Comparison of ENCODE assay signal across 8 cellular contexts in the genomic region with DNA sequence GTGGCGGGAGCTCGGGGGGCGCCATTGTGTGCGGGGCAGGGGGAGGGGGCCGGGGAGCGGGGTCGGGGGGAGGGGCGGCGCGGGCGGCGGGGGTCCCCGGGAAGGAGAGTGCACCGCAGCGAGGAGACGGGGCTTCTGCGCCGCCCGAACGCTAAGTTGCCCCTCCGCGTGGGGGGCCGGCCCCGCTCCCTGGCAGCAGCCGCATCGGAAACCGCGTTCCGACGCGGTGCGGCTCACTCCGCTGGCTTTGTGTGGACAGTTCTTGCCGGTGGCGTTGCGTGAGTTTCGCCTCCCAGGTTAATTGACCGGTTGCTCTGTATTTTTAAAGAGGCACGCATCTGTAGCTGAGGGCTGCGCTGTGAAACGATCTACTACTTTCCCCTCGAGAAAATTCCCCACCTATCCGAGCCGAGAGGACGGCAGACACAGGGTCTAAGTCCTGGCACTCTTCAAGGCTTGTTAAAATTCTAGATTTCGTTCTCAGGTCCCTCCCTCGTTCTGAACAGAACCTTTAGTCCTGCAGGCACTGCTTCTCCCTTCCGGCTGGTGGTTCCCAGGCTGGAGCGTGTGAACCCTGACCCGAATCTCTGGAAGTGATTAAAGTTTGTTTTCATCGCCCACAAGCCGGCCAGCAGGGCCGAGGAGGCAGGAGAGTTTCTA. TPM values are rescaled to one million over a fixed set of nuclear protein-coding genes. Genes with fewer than 3 reads are reported as not detected.
DNase-seq lines count a peak whose midpoint lies in the region; ATAC-seq and TF ChIP-seq lines count a peak whose summit lies in the region.

No MANE protein-coding gene starts in this region.

- no peaks in the 10 kb centered on the region for H4K20me1 ChIP-seq in smooth muscle cell (ENCODE audit: low read depth)

- peak overlapping the region; percentile 91 for H3K4me2 ChIP-seq in smooth muscle cell

- no peaks in the 10 kb centered on the region for H3K27me3 ChIP-seq in ascending aorta
- H3K27me3 ChIP-seq in smooth muscle cell (ENCODE audit: low read depth), result peaks cover 79% of the 10 kb centered on the region

- peak overlapping the region; percentile 86 for H2AFZ ChIP-seq in smooth muscle cell (ENCODE audit: low read depth)

- no peaks in the 10 kb centered on the region for H3K79me2 ChIP-seq in smooth muscle cell (ENCODE audit: low read depth)

- no peak for ATAC-seq in HG02884 (IDR thresholded peaks at IDR 0.05; ENCODE audit: unreplicated experiment)

- DNase-seq in stimulated activated CD4-positive, alpha-beta T cell treated with anti-CD3 and anti-CD28 coated beads, Interleukin-15, amount 100 ng/mL, for 24 hours, result peak; percentile 8
- DNase-seq in stimulated activated CD4-positive, alpha-beta T cell treated with anti-CD3 and anti-CD28 coated beads, Interleukin-4, amount 100 ng/mL, for 1 hour, result no peak
- DNase-seq in ascending aorta (ENCODE audit: low spot score in 2 of 2), result peak in 1 of 2 donors; percentile 80
- DNase-seq in iPS-NIHi7 (ENCODE audit: extremely low spot score), result peak; percentile 39
- no peak for DNase-seq in smooth muscle cell (lab: John Stamatoyannopoulos, UW; ENCODE audit: unreplicated experiment)
- DNase-seq in NCI-H2081 treated with DMSO at 0.1 percent for 48 hours (lab: John Stamatoyannopoulos, UW), result no peak
- DNase-seq in NCI-H2196 (lab: John Stamatoyannopoulos, UW; ENCODE audit: unreplicated experiment), result no peak

- peak overlapping the region; percentile 89 to 95 for H3K27ac ChIP-seq in ascending aorta
- H3K27ac ChIP-seq in smooth muscle cell (ENCODE audit: low read depth), result no peak overlapping the region

- H3F3A ChIP-seq in smooth muscle cell (ENCODE audit: low read depth), result peaks cover 6% of the 10 kb centered on the region

- WGBS in smooth muscle cell (ENCODE audit: low lambda C conversion rate), result 2% methylated on average over 29 of the region's 53 CpGs

- no peak overlapping the region for H3K9ac ChIP-seq in smooth muscle cell (ENCODE audit: low read depth)

- no peaks in the 10 kb centered on the region for H3K9me3 ChIP-seq in ascending aorta
- no peaks in the 10 kb centered on the region for H3K9me3 ChIP-seq in smooth muscle cell (replicated peaks; ENCODE audit: low read depth)

- intact Hi-C loops in ascending aorta (cut with DNase I), result loop anchor here (2.0 kb wide), 4 partner anchors 101 to 401 kb away; a partner anchor contains a TSS

- H3K36me3 ChIP-seq in ascending aorta (no peaks in the 10 kb centered on the region), smooth muscle cell (ENCODE audit: low read depth) (no peaks in the 10 kb centered on the region)

- H3K4me3 ChIP-seq in ascending aorta (peak overlapping the region; percentile 80 to 86), smooth muscle cell (peak overlapping the region; percentile 59)

- TF ChIP-seq CTCF in ascending aorta (IDR thresholded peaks at IDR 0.05) (no peak), smooth muscle cell (IDR thresholded peaks at IDR 0.05; ENCODE audit: borderline replicate concordance, insufficient read depth, poor library complexity, severe bottlenecking) (no peak)

- H3K4me1 ChIP-seq in ascending aorta (peaks cover 5 to 34% of the 10 kb centered on the region in 2 donors), smooth muscle cell (ENCODE audit: low read depth) (peaks cover 12% of the 10 kb centered on the region)

RNA-seq across cellular contexts. Expression of a gene that starts 0.9 kb away (rescaled TPM):
- 32.2 TPM for total RNA-seq in ascending aorta
- total RNA-seq in smooth muscle cell, result 21.9 and 32.4 TPM in 2 replicates
- 13.8 and 23.6 TPM in 2 replicates for polyA plus RNA-seq in smooth muscle cell

Comparison
In these comparisons a context has a peak if more than half of its experiments do, and no peak if none do; other contexts are left out.
1. DNase-seq: peak in stimulated activated CD4-positive, alpha-beta T cell treated with anti-CD3 and anti-CD28 coated beads, Interleukin-15, amount 100 ng/mL, for 24 hours (single experiment) and iPS-NIHi7 (single experiment); none in stimulated activated CD4-positive, alpha-beta T cell treated with anti-CD3 and anti-CD28 coated beads, Interleukin-4, amount 100 ng/mL, for 1 hour (single experiment), smooth muscle cell (single experiment), NCI-H2081 treated with DMSO at 0.1 percent for 48 hours (single experiment) and NCI-H2196 (single experiment).